In genomic region chr9:124960409-124960752, GRCh38 we compare ENCODE assay signal across 17 cellular contexts. TPM values are rescaled to one million over a fixed set of nuclear protein-coding genes. Genes with fewer than 3 reads are reported as not detected.
DNase-seq lines count a peak whose midpoint lies in the region; ATAC-seq and TF ChIP-seq lines count a peak whose summit lies in the region.
"Had no signal": no experiment of that assay in that cellular context is flagged by ENCODE, and none has a peak within 500 bp of the region (broad histone marks: within the 10 kb centered on the region; RNA-seq: fewer than 3 reads in every experiment).

No MANE protein-coding gene starts in this region.

- BruUV-seq in MCF 10A (replicated peaks; lab: Mats Ljungman, UMichigan) = no TSS peak

- intact Hi-C loops in MCF 10A (cut with micrococcal nuclease) = no loop called here
- intact Hi-C loops in breast epithelium (cut with DNase I; ENCODE audit: low total_unique reads) = no loop called here

- H3K4me1 ChIP-seq in breast epithelium = no peaks in the 10 kb centered on the region

- CTCF ChIA-PET in MCF 10A (lab: Yijun Ruan, JAX) = no interaction called here

- no peaks in the 10 kb centered on the region for H3K9me3 ChIP-seq in breast epithelium

- no peaks in the 10 kb centered on the region for H3K36me3 Mint-ChIP-seq in MCF 10A (ENCODE audit: insufficient read depth, unreplicated experiment)

- no peaks in the 10 kb centered on the region for H3K4me1 Mint-ChIP-seq in MCF 10A (ENCODE audit: insufficient read depth, unreplicated experiment)

- no peak overlapping the region for H3K4me3 ChIP-seq in breast epithelium
- H3K4me3 ChIP-seq in brain microvascular endothelial cell (ENCODE audit: low read depth, low read length) = no peak overlapping the region

- TF ChIP-seq CTCF in MCF 10A (IDR thresholded peaks at IDR 0.05; ENCODE audit: unreplicated experiment) (no peak), breast epithelium (IDR thresholded peaks at IDR 0.05) (no peak), brain microvascular endothelial cell (IDR thresholded peaks at IDR 0.05; ENCODE audit: low read depth, low read length, missing control alignments) (no peak)

- no peak for TF ChIP-seq POLR2A in breast epithelium (IDR thresholded peaks at IDR 0.05)

- in situ Hi-C loops in brain microvascular endothelial cell (cut with HindIII; ENCODE audit: low pct_ligation_motif_present, low sequenced_read_pairs) = no loop called here

- POLR2A ChIA-PET in MCF 10A (lab: Yijun Ruan, JAX) = no interaction called here

- peak; percentile 11 for DNase-seq in MCF 10A (ENCODE audit: unreplicated experiment)
- no peak for DNase-seq in breast epithelium (ENCODE audit: low spot score in 2 of 2)
- peak; percentile 11 for DNase-seq in brain microvascular endothelial cell
- peak; percentile 41 for DNase-seq in fibroblast of peridontal ligament (ENCODE audit: extremely low read depth)
- no peak for DNase-seq in NCI-H2171 treated with DMSO at 0.1 percent for 48 hours (lab: John Stamatoyannopoulos, UW)
- no peak for DNase-seq in T-helper 9 cell
- no peak for DNase-seq in SW 1271 (lab: John Stamatoyannopoulos, UW)
- DNase-seq: C1 segment of cervical spinal cord, KBM-7, NCI-H1092 treated with DMSO at 0.1 percent for 48 hours, NCI-H1694, NCI-H2107, NCI-H345 had no signal

- H3K27me3 ChIP-seq in breast epithelium (no peaks in the 10 kb centered on the region), brain microvascular endothelial cell (replicated peaks) (no peaks in the 10 kb centered on the region)

- ATAC-seq in GM21526 (IDR thresholded peaks at IDR 0.05; ENCODE audit: low FRiP score, unreplicated experiment) = no peak
- ATAC-seq: HCT116, Right ventricle myocardium inferior had no signal

- H3K36me3 ChIP-seq in breast epithelium (no peaks in the 10 kb centered on the region), brain microvascular endothelial cell (replicated peaks) (no peaks in the 10 kb centered on the region)

- no peak overlapping the region for H3K27ac Mint-ChIP-seq in MCF 10A (ENCODE audit: low read depth, unreplicated experiment)

- H3K27ac ChIP-seq in breast epithelium = no peak overlapping the region
- H3K27ac ChIP-seq in brain microvascular endothelial cell = no peak overlapping the region
- H3K27ac ChIP-seq: 22Rv1 had no signal

- no peaks in the 10 kb centered on the region for H3K9me3 Mint-ChIP-seq in MCF 10A (ENCODE audit: unreplicated experiment)

- H3K27me3 Mint-ChIP-seq in MCF 10A (ENCODE audit: insufficient read depth, unreplicated experiment) = no peaks in the 10 kb centered on the region

- no peak overlapping the region for H3K4me3 Mint-ChIP-seq in MCF 10A (ENCODE audit: unreplicated experiment)

RNA-seq across cellular contexts. Expression of gene GOLGA1, which starts 19.5 kb away (rescaled TPM):
- total RNA-seq in MCF 10A (2022) = 22.8 and 29.9 TPM in 2 replicates
- 10 to 100 TPM; 20.6 to 23.0 (median 21.1) TPM for total RNA-seq in breast epithelium

Comparison
In these comparisons a context has a peak if more than half of its experiments do, and no peak if none do; other contexts are left out.
1. DNase-seq: peak in MCF 10A (single experiment), brain microvascular endothelial cell (single experiment) and fibroblast of peridontal ligament (single experiment); none in breast epithelium (0 of 2), NCI-H2171 treated with DMSO at 0.1 percent for 48 hours (single experiment), T-helper 9 cell (single experiment) and SW 1271 (0 of 2).